In genomic region chr2:234169676-234170075, GRCh38 we compare ENCODE assay signal across 15 cellular contexts.
DNase-seq lines count a peak whose midpoint lies in the region; TF ChIP-seq lines count a peak whose summit lies in the region.
"Had no signal": no experiment of that assay in that cellular context is flagged by ENCODE, and none has a peak within 500 bp of the region (broad histone marks: within the 10 kb centered on the region; RNA-seq: fewer than 3 reads in every experiment).

No MANE protein-coding gene starts in this region.

- BruUV-seq in Calu3 (replicated peaks; lab: Mats Ljungman, UMichigan), result no TSS peak

- CTCF ChIA-PET in Calu3 (lab: Charles Lee), result interaction anchor here (0.6 to 0.7 kb wide), 3 partner anchors 72 to 253 kb away, joined by 3 to 4 read pairs (median 3); no protein-coding TSS in a partner anchor

- no peaks in the 10 kb centered on the region for H3K36me3 Mint-ChIP-seq in Calu3 (ENCODE audit: insufficient read depth, unreplicated experiment)
- no peaks in the 10 kb centered on the region for H3K36me3 Mint-ChIP-seq in chondrocyte (ENCODE audit: low read depth)
- H3K36me3 Mint-ChIP-seq in mesothelial cell of epicardium, result no peaks in the 10 kb centered on the region

- H3K9me3 ChIP-seq in smooth muscle cell (replicated peaks; ENCODE audit: low read depth) (no peaks in the 10 kb centered on the region), ascending aorta (no peaks in the 10 kb centered on the region)
- H3K9me3 ChIP-seq: Peyer's patch had no signal

- H3K9me3 Mint-ChIP-seq in Calu3 (ENCODE audit: low read depth, unreplicated experiment) (no peaks in the 10 kb centered on the region), chondrocyte (ENCODE audit: low read depth) (no peaks in the 10 kb centered on the region), mesothelial cell of epicardium (no peaks in the 10 kb centered on the region)
- H3K9me3 Mint-ChIP-seq: H9 had no signal

- H3K27me3 ChIP-seq in smooth muscle cell (ENCODE audit: low read depth) (no peaks in the 10 kb centered on the region), ascending aorta (no peaks in the 10 kb centered on the region)
- H3K27me3 ChIP-seq: Peyer's patch had no signal

- no peak overlapping the region for H2AFZ ChIP-seq in smooth muscle cell (ENCODE audit: low read depth)

- peak overlapping the region; percentile 31 for H3K4me2 ChIP-seq in smooth muscle cell

- intact Hi-C loops in Calu3 (cut with micrococcal nuclease; ENCODE audit: unreplicated experiment) (no loop called here), ascending aorta (cut with DNase I) (no loop called here)

- no peak for TF ChIP-seq CTCF in Calu3 (IDR thresholded peaks at IDR 0.05; ENCODE audit: unreplicated experiment)
- TF ChIP-seq CTCF in chondrocyte (IDR thresholded peaks at IDR 0.05), result no peak
- TF ChIP-seq CTCF in mesothelial cell of epicardium (IDR thresholded peaks at IDR 0.05; ENCODE audit: unreplicated experiment), result no peak
- TF ChIP-seq CTCF in smooth muscle cell (IDR thresholded peaks at IDR 0.05; ENCODE audit: borderline replicate concordance, insufficient read depth, poor library complexity, severe bottlenecking), result no peak
- TF ChIP-seq CTCF in GM10266 (IDR thresholded peaks at IDR 0.05; ENCODE audit: control insufficient read depth, insufficient read depth, low read depth, missing control alignments), result no peak
- no peak for TF ChIP-seq CTCF in ascending aorta (IDR thresholded peaks at IDR 0.05)

- H3K4me1 Mint-ChIP-seq in Calu3 (ENCODE audit: low read depth, unreplicated experiment) (peaks cover 33% of the 10 kb centered on the region), chondrocyte (ENCODE audit: low read depth) (peaks cover 62% of the 10 kb centered on the region), mesothelial cell of epicardium (peaks cover 49% of the 10 kb centered on the region)

- no peaks in the 10 kb centered on the region for H3K79me2 ChIP-seq in smooth muscle cell (ENCODE audit: low read depth)

- H3K4me3 Mint-ChIP-seq in Calu3 (ENCODE audit: low read depth, unreplicated experiment), result no peak overlapping the region
- H3K4me3 Mint-ChIP-seq in chondrocyte (ENCODE audit: unreplicated experiment), result no peak overlapping the region
- no peak overlapping the region for H3K4me3 Mint-ChIP-seq in mesothelial cell of epicardium
- H3K4me3 Mint-ChIP-seq: H9 had no signal

- H3F3A ChIP-seq in smooth muscle cell (ENCODE audit: low read depth), result no peaks in the 10 kb centered on the region

- DNase-seq in Calu3 (no peak), chondrocyte (ENCODE audit: low spot score) (no peak), mesothelial cell of epicardium (ENCODE audit: low spot score in 2 of 2, unreplicated experiment in 2 of 2) (no peak), smooth muscle cell (lab: John Stamatoyannopoulos, UW; ENCODE audit: unreplicated experiment) (no peak), GM10266 (ENCODE audit: extremely low spot score) (no peak), ascending aorta (ENCODE audit: low spot score in 2 of 2) (no peak), NCI-H526 (lab: John Stamatoyannopoulos, UW) (no peak)
- DNase-seq: H9, Karpas-422, MM.1S, NCI-H1417, NCI-H2227 treated with DMSO at 0.1 percent for 48 hours, NCI-H69, Peyer's patch, Right ventricle myocardium superior had no signal

- H3K27me3 Mint-ChIP-seq in Calu3 (ENCODE audit: unreplicated experiment) (no peaks in the 10 kb centered on the region), chondrocyte (ENCODE audit: low read depth) (no peaks in the 10 kb centered on the region), mesothelial cell of epicardium (ENCODE audit: low read depth) (no peaks in the 10 kb centered on the region)

- no peak overlapping the region for H3K27ac ChIP-seq in smooth muscle cell (ENCODE audit: low read depth)
- no peak overlapping the region for H3K27ac ChIP-seq in ascending aorta
- H3K27ac ChIP-seq: Peyer's patch had no signal

- H3K27ac Mint-ChIP-seq in Calu3 (ENCODE audit: unreplicated experiment) (peak overlapping the region; percentile 61), chondrocyte (ENCODE audit: unreplicated experiment) (peak overlapping the region; percentile 82), mesothelial cell of epicardium (peak overlapping the region; percentile 41)
- H3K27ac Mint-ChIP-seq: H9 had no signal

- H3K4me3 ChIP-seq in smooth muscle cell, result no peak overlapping the region
- H3K4me3 ChIP-seq in ascending aorta, result no peak overlapping the region
- H3K4me3 ChIP-seq: Peyer's patch had no signal

- 100% methylated on average over 1 of the region's 1 CpG for WGBS in smooth muscle cell (ENCODE audit: low lambda C conversion rate)

- no peaks in the 10 kb centered on the region for H4K20me1 ChIP-seq in smooth muscle cell (ENCODE audit: low read depth)

- H3K36me3 ChIP-seq in smooth muscle cell (ENCODE audit: low read depth) (no peaks in the 10 kb centered on the region), ascending aorta (no peaks in the 10 kb centered on the region)
- H3K36me3 ChIP-seq: Peyer's patch had no signal

- no peak overlapping the region for H3K9ac ChIP-seq in smooth muscle cell (ENCODE audit: low read depth)

- H3K4me1 ChIP-seq in smooth muscle cell (ENCODE audit: low read depth) (peaks cover 17% of the 10 kb centered on the region), ascending aorta (no peaks in the 10 kb centered on the region)
- H3K4me1 ChIP-seq: Peyer's patch had no signal
